ENCODE assay signal across 12 cellular contexts in the genomic region with DNA sequence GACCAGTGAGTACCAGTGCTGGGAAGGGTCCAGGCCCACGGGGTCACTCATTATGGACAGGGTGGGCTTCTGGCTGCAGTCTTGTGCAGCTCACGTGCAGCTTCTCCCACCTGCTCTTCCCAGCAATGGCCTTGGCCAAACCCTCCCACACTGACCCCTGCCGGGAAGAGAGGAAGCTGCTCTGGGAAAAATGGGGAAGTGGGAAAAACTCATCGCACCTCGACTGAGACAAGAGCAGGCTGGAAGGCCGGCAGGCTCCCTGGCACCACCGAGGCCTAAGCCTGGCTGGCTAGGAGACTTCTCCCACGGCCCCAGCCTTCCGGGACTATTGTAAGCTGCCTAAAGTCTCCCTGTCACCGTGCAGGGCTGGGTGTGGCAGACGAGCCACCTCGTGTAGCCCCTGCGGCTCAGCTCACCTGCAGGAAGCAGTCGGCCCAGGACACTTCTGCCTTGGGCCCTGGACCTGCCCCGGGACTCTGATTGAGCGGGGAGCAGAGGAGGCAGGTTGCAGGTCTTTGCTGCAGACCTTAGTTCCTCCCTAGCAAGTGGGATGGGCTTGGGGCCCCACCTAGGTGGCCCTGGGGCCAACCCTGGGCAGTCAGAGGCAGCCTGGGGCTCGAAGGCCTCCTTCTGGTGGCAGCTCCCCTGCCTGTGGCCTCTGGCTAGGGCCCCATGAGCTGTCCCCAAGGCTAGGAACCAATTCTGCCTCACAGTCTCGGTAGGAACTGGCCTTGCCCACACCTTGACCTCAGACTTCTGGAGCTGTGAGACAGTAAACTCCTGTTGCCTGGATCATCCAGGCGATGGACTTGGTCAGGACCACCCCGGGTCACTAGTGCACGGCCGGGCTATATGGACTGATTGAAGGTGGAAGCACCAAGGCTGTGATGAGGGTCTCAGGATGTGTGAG. TPM values are rescaled to one million over a fixed set of nuclear protein-coding genes. Genes with fewer than 3 reads are reported as not detected.
DNase-seq lines count a peak whose midpoint lies in the region; TF ChIP-seq lines count a peak whose summit lies in the region.
"Had no signal": no experiment of that assay in that cellular context is flagged by ENCODE, and none has a peak within 500 bp of the region (broad histone marks: within the 10 kb centered on the region; RNA-seq: fewer than 3 reads in every experiment).

No MANE protein-coding gene starts in this region.

- H3K27me3 Mint-ChIP-seq in chondrocyte (ENCODE audit: low read depth): peaks cover 6% of the 10 kb centered on the region
- H3K27me3 Mint-ChIP-seq: activated CD4-positive, alpha-beta memory T cell treated with anti-CD3 and anti-CD28 coated beads, Interleukin-2, amount 10 ng/mL, durations not matched to agents 7 days and 5 days had no signal

- no peak overlapping the region for H3K4me3 Mint-ChIP-seq in chondrocyte (ENCODE audit: unreplicated experiment)
- H3K4me3 Mint-ChIP-seq: activated CD4-positive, alpha-beta memory T cell treated with anti-CD3 and anti-CD28 coated beads, Interleukin-2, amount 10 ng/mL, durations not matched to agents 7 days and 5 days had no signal

- H3K4me3 ChIP-seq in AG10803 (ENCODE audit: low read length): no peak overlapping the region
- no peak overlapping the region for H3K4me3 ChIP-seq in LNCaP clone FGC (ENCODE audit: low read depth, low read length)

- H3K36me3 Mint-ChIP-seq in chondrocyte (ENCODE audit: low read depth): no peaks in the 10 kb centered on the region

- peak; percentile 60 for TF ChIP-seq CTCF in AG10803 (conservative IDR thresholded peaks at IDR 0.05; ENCODE audit: low read length)
- peak; percentile 34 for TF ChIP-seq CTCF in LNCaP clone FGC (IDR thresholded peaks at IDR 0.05; ENCODE audit: control insufficient read depth, extremely low read depth, insufficient read depth)
- TF ChIP-seq CTCF in chondrocyte (IDR thresholded peaks at IDR 0.05): peak; percentile 73

- no peaks in the 10 kb centered on the region for H3K9me3 Mint-ChIP-seq in chondrocyte (ENCODE audit: low read depth)
- H3K9me3 Mint-ChIP-seq: activated CD4-positive, alpha-beta memory T cell treated with anti-CD3 and anti-CD28 coated beads, Interleukin-2, amount 10 ng/mL, durations not matched to agents 7 days and 5 days had no signal

- H3K4me1 Mint-ChIP-seq in chondrocyte (ENCODE audit: low read depth): no peaks in the 10 kb centered on the region
- H3K4me1 Mint-ChIP-seq: activated CD4-positive, alpha-beta memory T cell treated with anti-CD3 and anti-CD28 coated beads, Interleukin-2, amount 10 ng/mL, durations not matched to agents 7 days and 5 days had no signal

- H3K27ac Mint-ChIP-seq in chondrocyte (ENCODE audit: unreplicated experiment): no peak overlapping the region
- H3K27ac Mint-ChIP-seq: activated CD4-positive, alpha-beta memory T cell treated with anti-CD3 and anti-CD28 coated beads, Interleukin-2, amount 10 ng/mL, durations not matched to agents 7 days and 5 days had no signal

- DNase-seq in AG10803 (ENCODE audit: low read depth): peak; percentile 15
- DNase-seq in LNCaP clone FGC (ENCODE audit: low read depth): no peak
- no peak for DNase-seq in chondrocyte (ENCODE audit: low spot score)
- DNase-seq in lung microvascular endothelial cell (ENCODE audit: low read depth in 2 of 2): peak; percentile 17 to 65
- no peak for DNase-seq in activated CD4-positive, alpha-beta T cell treated with anti-CD3 and anti-CD28 coated beads for 1 hour
- no peak for DNase-seq in HK-2 (ENCODE audit: unreplicated experiment)
- no peak for DNase-seq in NCI-H1092 treated with DMSO at 0.1 percent for 48 hours (lab: John Stamatoyannopoulos, UW)
- DNase-seq in NCI-H1417 (lab: John Stamatoyannopoulos, UW): no peak
- DNase-seq: activated CD4-positive, alpha-beta memory T cell treated with anti-CD3 and anti-CD28 coated beads, Interleukin-2, amount 10 ng/mL, durations not matched to agents 7 days and 5 days; cerebellar nuclear complex; DMS79 had no signal

RNA-seq across cellular contexts. Expression of gene MRGPRG, which starts 23.1 kb away (rescaled TPM):
- not detected in 3 replicates for total RNA-seq in chondrocyte
- not detected in 2 replicates for total RNA-seq in lung microvascular endothelial cell
- total RNA-seq: activated CD4-positive, alpha-beta memory T cell treated with anti-CD3 and anti-CD28 coated beads, Interleukin-2, amount 10 ng/mL, durations not matched to agents 7 days and 5 days; liver had no signal

RNA-seq across cellular contexts. Expression of gene OSBPL5, which starts 30.4 kb away (rescaled TPM):
- total RNA-seq in chondrocyte (43.9 to 78.9 TPM (median 47.6 TPM) in 3 replicates), lung microvascular endothelial cell (32.0 and 62.9 TPM in 2 replicates)

RNA-seq across cellular contexts. Expression of gene MRGPRE, which starts 36.7 kb away (rescaled TPM):
- not detected in 3 replicates for total RNA-seq in chondrocyte
- total RNA-seq in lung microvascular endothelial cell: not detected in 2 replicates
- total RNA-seq: activated CD4-positive, alpha-beta memory T cell treated with anti-CD3 and anti-CD28 coated beads, Interleukin-2, amount 10 ng/mL, durations not matched to agents 7 days and 5 days had no signal

Comparison
In these comparisons a context has a peak if more than half of its experiments do, and no peak if none do; other contexts are left out.
1. DNase-seq: peak in AG10803 (single experiment) and lung microvascular endothelial cell (2 of 2); none in LNCaP clone FGC (single experiment), chondrocyte (single experiment), activated CD4-positive, alpha-beta T cell treated with anti-CD3 and anti-CD28 coated beads for 1 hour (single experiment), HK-2 (single experiment), NCI-H1092 treated with DMSO at 0.1 percent for 48 hours (single experiment) and NCI-H1417 (0 of 3).
2. Peak in every context shown above with its lines, with median percentiles within 50 percentile points of each other: CTCF ChIP-seq.